Comparison of ENCODE assay signal across 15 cellular contexts in genomic region chr2:150425121-150425559, GRCh38.
A peak's percentile ranks its signal among the peaks of the same experiment; 100 is the strongest.
DNase-seq lines count a peak whose midpoint lies in the region; ATAC-seq and TF ChIP-seq lines count a peak whose summit lies in the region.
"Had no signal": no experiment of that assay in that cellular context is flagged by ENCODE, and none has a peak within 500 bp of the region (broad histone marks: within the 10 kb centered on the region; RNA-seq: fewer than 3 reads in every experiment).

No MANE protein-coding gene starts in this region.

- peaks cover 48% of the 10 kb centered on the region for H3K4me1 Mint-ChIP-seq in nephron progenitor cell
- H3K4me1 Mint-ChIP-seq: activated CD4-positive, alpha-beta T cell treated with anti-CD3 and anti-CD28 coated beads, Interleukin-2, amount 10 ng/mL, durations not matched to agents 24 days and 14 days had no signal

- H3K36me3 ChIP-seq in ES-I3 (ENCODE audit: insufficient read depth, low read length): no peaks in the 10 kb centered on the region
- H3K36me3 ChIP-seq: HAP-1 had no signal

- no peaks in the 10 kb centered on the region for H3K9me3 ChIP-seq in ES-I3 (ENCODE audit: control insufficient read depth, insufficient read depth, low read length)
- H3K9me3 ChIP-seq: HAP-1 had no signal

- DNase-seq in astrocyte of the hippocampus (ENCODE audit: low read depth, low spot score) (peak; percentile 71), head of caudate nucleus (peak in 27 of 42 donors; percentile 4 to 50 (median 19)), nephron progenitor cell (peak; percentile 10), HuH-7 (ENCODE audit: low spot score) (no peak), amniotic stem cell (lab: John Stamatoyannopoulos, UW) (no peak)
- DNase-seq: activated CD4-positive, alpha-beta T cell treated with anti-CD3 and anti-CD28 coated beads, Interleukin-2, amount 10 ng/mL, durations not matched to agents 24 days and 14 days; activated gamma-delta T cell; effector memory CD8-positive, alpha-beta T cell; NCI-H345; SIG-M5; stimulated activated CD4-positive, alpha-beta T cell treated with anti-CD3 and anti-CD28 coated beads, Interleukin-4, amount 100 ng/mL, for 24 hours had no signal

- H3K36me3 Mint-ChIP-seq in nephron progenitor cell (ENCODE audit: low read depth): no peaks in the 10 kb centered on the region

- H3K9ac ChIP-seq in ES-I3 (ENCODE audit: low read depth, low read length): peak overlapping the region; percentile 32; the same call in 1 of the 2 replicates

- H3K4me1 ChIP-seq in ES-I3 (ENCODE audit: insufficient read depth, low read length): peaks cover 18% of the 10 kb centered on the region; the same call in 1 of the 2 replicates

- no peak for TF ChIP-seq CTCF in nephron progenitor cell (IDR thresholded peaks at IDR 0.05)

- intact Hi-C loops in head of caudate nucleus (cut with DNase I): no loop called here

- H3K9me3 Mint-ChIP-seq in nephron progenitor cell: no peaks in the 10 kb centered on the region
- H3K9me3 Mint-ChIP-seq: activated CD4-positive, alpha-beta T cell treated with anti-CD3 and anti-CD28 coated beads, Interleukin-2, amount 10 ng/mL, durations not matched to agents 24 days and 14 days had no signal

- peak overlapping the region; percentile 6 for H3K4me3 Mint-ChIP-seq in nephron progenitor cell
- H3K4me3 Mint-ChIP-seq: activated CD4-positive, alpha-beta T cell treated with anti-CD3 and anti-CD28 coated beads, Interleukin-2, amount 10 ng/mL, durations not matched to agents 24 days and 14 days; effector memory CD8-positive, alpha-beta T cell had no signal

- ATAC-seq in GM19455 (IDR thresholded peaks at IDR 0.05; ENCODE audit: unreplicated experiment) (no peak), HG02642 (IDR thresholded peaks at IDR 0.05; ENCODE audit: poor library complexity, unreplicated experiment) (no peak)
- ATAC-seq: effector memory CD8-positive, alpha-beta T cell had no signal

- no peaks in the 10 kb centered on the region for H3K27me3 Mint-ChIP-seq in nephron progenitor cell (ENCODE audit: low read depth, poor library complexity)
- H3K27me3 Mint-ChIP-seq: activated CD4-positive, alpha-beta T cell treated with anti-CD3 and anti-CD28 coated beads, Interleukin-2, amount 10 ng/mL, durations not matched to agents 24 days and 14 days; effector memory CD8-positive, alpha-beta T cell had no signal

- H3K27ac Mint-ChIP-seq in nephron progenitor cell: no peak overlapping the region
- H3K27ac Mint-ChIP-seq: activated CD4-positive, alpha-beta T cell treated with anti-CD3 and anti-CD28 coated beads, Interleukin-2, amount 10 ng/mL, durations not matched to agents 24 days and 14 days; effector memory CD8-positive, alpha-beta T cell had no signal

Comparison
In these comparisons a context has a peak if more than half of its experiments do, and no peak if none do; other contexts are left out.
1. DNase-seq: peak in astrocyte of the hippocampus (single experiment), head of caudate nucleus (27 of 42) and nephron progenitor cell (single experiment); none in HuH-7 (single experiment) and amniotic stem cell (single experiment).